Comparison of ENCODE assay signal across 11 cellular contexts in genomic region chr21:34892196-34892595, GRCh38.
DNase-seq lines count a peak whose midpoint lies in the region; TF ChIP-seq lines count a peak whose summit lies in the region.
"Had no signal": no experiment of that assay in that cellular context is flagged by ENCODE, and none has a peak within 500 bp of the region (broad histone marks: within the 10 kb centered on the region; RNA-seq: fewer than 3 reads in every experiment).

No MANE protein-coding gene starts in this region.

- H3K9me3 Mint-ChIP-seq in HFFc6: peaks cover 12% of the 10 kb centered on the region
- H3K9me3 Mint-ChIP-seq in T-helper 2 cell treated with Interferon-gamma antibody and Interleukin-4, amounts not matched to agents 5 μg/mL and 100 μg/mL, for 36 hours: no peaks in the 10 kb centered on the region

- H3K36me3 Mint-ChIP-seq in HFFc6 (ENCODE audit: low read depth): peaks cover 27% of the 10 kb centered on the region
- H3K36me3 Mint-ChIP-seq in T-helper 2 cell treated with Interferon-gamma antibody and Interleukin-4, amounts not matched to agents 5 μg/mL and 100 μg/mL, for 36 hours (ENCODE audit: low read depth): peaks cover 28% of the 10 kb centered on the region

- H3K4me3 Mint-ChIP-seq in HFFc6: peak overlapping the region; percentile 83
- H3K4me3 Mint-ChIP-seq in T-helper 2 cell treated with Interferon-gamma antibody and Interleukin-4, amounts not matched to agents 5 μg/mL and 100 μg/mL, for 36 hours: peak overlapping the region; percentile 61
- H3K4me3 Mint-ChIP-seq: activated CD8-positive, alpha-beta T cell treated with anti-CD3 and anti-CD28 coated beads, Interleukin-2, amount 10 ng/mL, durations not matched to agents 7 days and 5 days had no signal

- DNase-seq in DMS79 (lab: John Stamatoyannopoulos, UW): peak; percentile 40
- DNase-seq in HFFc6: no peak
- DNase-seq in T-helper 2 cell treated with Interferon-gamma antibody and Interleukin-4, amounts not matched to agents 5 μg/mL and 100 μg/mL, for 36 hours (ENCODE audit: low spot score): no peak
- DNase-seq in iris pigment epithelial cell (ENCODE audit: low read depth): peak; percentile 54
- no peak for DNase-seq in AG08395 (ENCODE audit: low spot score)
- DNase-seq in NCI-H526 treated with DMSO at 0.1 percent for 48 hours (lab: John Stamatoyannopoulos, UW): no peak
- DNase-seq in activated naive CD4-positive, alpha-beta T cell treated with anti-CD3 and anti-CD28 coated beads, Interleukin-2, amount 50 U/mL, for 16 hours: no peak
- DNase-seq: activated CD8-positive, alpha-beta T cell treated with anti-CD3 and anti-CD28 coated beads, Interleukin-2, amount 10 ng/mL, durations not matched to agents 7 days and 5 days; endodermal cell; SHP77; uterus had no signal

- peaks cover 11% of the 10 kb centered on the region for H3K27me3 Mint-ChIP-seq in HFFc6 (ENCODE audit: insufficient read depth)
- H3K27me3 Mint-ChIP-seq in T-helper 2 cell treated with Interferon-gamma antibody and Interleukin-4, amounts not matched to agents 5 μg/mL and 100 μg/mL, for 36 hours (ENCODE audit: low read depth): peaks cover 2% of the 10 kb centered on the region

- TF ChIP-seq CTCF in HFFc6 (IDR thresholded peaks at IDR 0.05): no peak

- H3K4me1 Mint-ChIP-seq in HFFc6 (ENCODE audit: low read depth): peaks cover 36% of the 10 kb centered on the region
- H3K4me1 Mint-ChIP-seq in T-helper 2 cell treated with Interferon-gamma antibody and Interleukin-4, amounts not matched to agents 5 μg/mL and 100 μg/mL, for 36 hours (ENCODE audit: low read depth): peaks cover 43% of the 10 kb centered on the region

- H3K27ac Mint-ChIP-seq in HFFc6: no peak overlapping the region
- H3K27ac Mint-ChIP-seq in T-helper 2 cell treated with Interferon-gamma antibody and Interleukin-4, amounts not matched to agents 5 μg/mL and 100 μg/mL, for 36 hours: peak overlapping the region; percentile 47
- H3K27ac Mint-ChIP-seq: endodermal cell had no signal

Comparison
In these comparisons a context has a peak if more than half of its experiments do, and no peak if none do; other contexts are left out.
1. DNase-seq: peak in DMS79 (single experiment) and iris pigment epithelial cell (single experiment); none in HFFc6 (single experiment), T-helper 2 cell treated with Interferon-gamma antibody and Interleukin-4, amounts not matched to agents 5 μg/mL and 100 μg/mL, for 36 hours (single experiment), AG08395 (single experiment), NCI-H526 treated with DMSO at 0.1 percent for 48 hours (single experiment) and activated naive CD4-positive, alpha-beta T cell treated with anti-CD3 and anti-CD28 coated beads, Interleukin-2, amount 50 U/mL, for 16 hours (single experiment).